Comparison of ENCODE assay signal across 7 cellular contexts in genomic region chr4:183504064-183504929, GRCh38. TPM values are rescaled to one million over a fixed set of nuclear protein-coding genes. Genes with fewer than 3 reads are reported as not detected.
DNase-seq lines count a peak whose midpoint lies in the region; ATAC-seq and TF ChIP-seq lines count a peak whose summit lies in the region.

No MANE protein-coding gene starts in this region.

- H3K9me2 ChIP-seq in hepatocyte (replicated peaks; ENCODE audit: insufficient read depth), result no peaks in the 10 kb centered on the region

- H3K4me1 ChIP-seq in hepatocyte (ENCODE audit: insufficient read depth), result peaks cover 13% of the 10 kb centered on the region

- no peaks in the 10 kb centered on the region for H3K9me3 ChIP-seq in hepatocyte (ENCODE audit: low read depth)

- H3K79me2 ChIP-seq in hepatocyte, result peaks cover 51% of the 10 kb centered on the region

- DNase-seq in NCI-H187 treated with DMSO at 0.1 percent for 48 hours (lab: John Stamatoyannopoulos, UW), result peak; percentile 35
- DNase-seq in T-helper 22 cell (ENCODE audit: low read depth), result peak; percentile 98
- peak; percentile 93 for DNase-seq in astrocyte of the cerebellum (ENCODE audit: low read depth)
- DNase-seq in hepatocyte (ENCODE audit: low spot score), result peak; percentile 100
- peak; percentile 98 for DNase-seq in retina

- H3K4me3 ChIP-seq in astrocyte of the cerebellum (ENCODE audit: low read depth, low read length), result peak overlapping the region; percentile 59
- H3K4me3 ChIP-seq in hepatocyte, result peak overlapping the region; percentile 98

- peak overlapping the region; percentile 99 for H2AFZ ChIP-seq in hepatocyte

- H3K27me3 ChIP-seq in hepatocyte, result no peaks in the 10 kb centered on the region

- ATAC-seq in GM18502 (IDR thresholded peaks at IDR 0.05; ENCODE audit: poor library complexity, unreplicated experiment), result peak; percentile 73
- ATAC-seq in HG02970 (IDR thresholded peaks at IDR 0.05; ENCODE audit: low FRiP score, unreplicated experiment), result peak; percentile 76

- H4K20me1 ChIP-seq in hepatocyte (ENCODE audit: insufficient read depth, poor library complexity, severe bottlenecking), result peaks cover 6% of the 10 kb centered on the region

- 1% methylated on average over 41 of the region's 106 CpGs for WGBS in hepatocyte (ENCODE audit: low lambda C conversion rate, missing lambda C conversion rate)

- peak overlapping the region; percentile 100 for H3K27ac ChIP-seq in hepatocyte

- TF ChIP-seq CTCF in astrocyte of the cerebellum (IDR thresholded peaks at IDR 0.05; ENCODE audit: low read depth, low read length, missing control alignments) (no peak), hepatocyte (IDR thresholded peaks at IDR 0.05; ENCODE audit: poor library complexity) (peak; percentile 53)

- no peaks in the 10 kb centered on the region for H3K36me3 ChIP-seq in hepatocyte (replicated peaks; ENCODE audit: insufficient read depth, low read depth)

- in situ Hi-C loops in astrocyte of the cerebellum (cut with HindIII; ENCODE audit: low sequenced_read_pairs), result no loop called here

- peak overlapping the region; percentile 94 for H3K4me2 ChIP-seq in hepatocyte

RNA-seq across cellular contexts. Expression of gene ING2, which starts 0.6 kb away (rescaled TPM):
- 25.2 and 25.8 TPM in 2 replicates for total RNA-seq in hepatocyte
- 33.4 and 39.5 TPM in 2 replicates for polyA plus RNA-seq in hepatocyte

RNA-seq across cellular contexts. Expression of gene CDKN2AIP, which starts 59.9 kb away (rescaled TPM):
- total RNA-seq in hepatocyte, result 43.6 and 43.7 TPM in 2 replicates
- 18.9 and 26.7 TPM in 2 replicates for polyA plus RNA-seq in hepatocyte

Comparison
In these comparisons a context has a peak if more than half of its experiments do, and no peak if none do; other contexts are left out.
1. Peak in every context shown above with its lines: DNase-seq, ATAC-seq, H3K4me3 ChIP-seq and H3K27ac ChIP-seq.
2. DNase-seq: peak in every context shown above with its lines; median percentile 100 in hepatocyte; 98 in T-helper 22 cell; 98 in retina; 93 in astrocyte of the cerebellum; 35 in NCI-H187 treated with DMSO at 0.1 percent for 48 hours.